13 cellular contexts compared by ENCODE assay signal in genomic region chr7:30799976-30800661, GRCh38. TPM values are rescaled to one million over a fixed set of nuclear protein-coding genes. Genes with fewer than 3 reads are reported as not detected.
DNase-seq lines count a peak whose midpoint lies in the region; ATAC-seq, FAIRE-seq and TF ChIP-seq lines count a peak whose summit lies in the region.
"Had no signal": no experiment of that assay in that cellular context is flagged by ENCODE, and none has a peak within 500 bp of the region (broad histone marks: within the 10 kb centered on the region; RNA-seq: fewer than 3 reads in every experiment).

No MANE protein-coding gene starts in this region.

- no TSS peak for BruUV-seq in K562 (replicated peaks; lab: Mats Ljungman, UMichigan)

- H3K9ac ChIP-seq in K562 (ENCODE audit: insufficient read depth in 1 of 2, low read depth in 2 of 2, low read length in 2 of 2), result no peak overlapping the region

- H3K4me3 Mint-ChIP-seq in activated naive CD8-positive, alpha-beta T cell treated with anti-CD3 and anti-CD28 coated beads, Interleukin-2, amount 50 U/mL, for 24 hours, result no peak overlapping the region
- no peak overlapping the region for H3K4me3 Mint-ChIP-seq in activated CD8-positive, alpha-beta T cell treated with anti-CD3 and anti-CD28 coated beads for 36 hours
- H3K4me3 Mint-ChIP-seq: CD4-positive, CD25-positive, alpha-beta regulatory T cell; stimulated activated naive CD8-positive, alpha-beta T cell treated with anti-CD3 and anti-CD28 coated beads, Interleukin-15, Interleukin-2, amounts not matched to agents 100 ng/mL and 50 ng/mL, for 24 hours had no signal

- H4K20me1 ChIP-seq in K562 (replicated peaks; ENCODE audit: control insufficient read depth, insufficient read depth, low read length), result peaks cover 5% of the 10 kb centered on the region; the same call in 1 of the 2 replicates

- peaks cover 53% of the 10 kb centered on the region; the same call in 2 of the 3 replicates for H3K36me3 ChIP-seq in K562 (ENCODE audit: control insufficient read depth, insufficient read depth, low read length)

- CTCF ChIA-PET in K562 (lab: Yijun Ruan, JAX; ENCODE audit: low intra/inter-chr PET ratio), result interaction anchor here (0.6 to 2.0 kb wide), 6 partner anchors 139 to 327 kb away, joined by 3 to 16 read pairs (median 5); no protein-coding TSS in a partner anchor
- CTCF ChIA-PET in activated CD8-positive, alpha-beta T cell treated with anti-CD3 and anti-CD28 coated beads for 36 hours (lab: Charles Lee), result interaction anchor here (0.9 to 1.5 kb wide), 6 partner anchors 16 to 335 kb away, joined by 3 to 5 read pairs (median 3); no protein-coding TSS in a partner anchor

- FAIRE-seq in K562 (lab: Jason Lieb, UNC), result no peak
- FAIRE-seq: colon had no signal

- ATAC-seq in HG02981 (IDR thresholded peaks at IDR 0.05; ENCODE audit: unreplicated experiment) (peak; percentile 2), K562 (peak; percentile 20; the same call in 2 of the 3 replicates), sciatic nerve (peak; percentile 3)
- ATAC-seq in activated naive CD8-positive, alpha-beta T cell treated with anti-CD3 and anti-CD28 coated beads, Interleukin-2, amount 50 U/mL, for 24 hours, result no peak
- ATAC-seq in activated CD8-positive, alpha-beta T cell treated with anti-CD3 and anti-CD28 coated beads for 36 hours, result no peak

- H3K27me3 ChIP-seq in K562 (ENCODE audit: control insufficient read depth in 2 of 2, insufficient read depth in 2 of 2, low read length in 2 of 2), result no peaks in the 10 kb centered on the region

- no peaks in the 10 kb centered on the region for H3K27me3 Mint-ChIP-seq in activated naive CD8-positive, alpha-beta T cell treated with anti-CD3 and anti-CD28 coated beads, Interleukin-2, amount 50 U/mL, for 24 hours
- no peaks in the 10 kb centered on the region for H3K27me3 Mint-ChIP-seq in activated CD8-positive, alpha-beta T cell treated with anti-CD3 and anti-CD28 coated beads for 36 hours
- H3K27me3 Mint-ChIP-seq: CD4-positive, CD25-positive, alpha-beta regulatory T cell; stimulated activated naive CD8-positive, alpha-beta T cell treated with anti-CD3 and anti-CD28 coated beads, Interleukin-15, Interleukin-2, amounts not matched to agents 100 ng/mL and 50 ng/mL, for 24 hours had no signal

- 60% methylated on average over 5 of the region's 5 CpGs for WGBS in K562 (ENCODE audit: insufficient coverage, low coverage, missing lambda C conversion rate)

- no peaks in the 10 kb centered on the region for H3K79me2 ChIP-seq in K562 (ENCODE audit: control insufficient read depth, insufficient read depth, low read length)

- H3K4me1 ChIP-seq in K562 (replicated peaks in 1 of 2; ENCODE audit: control insufficient read depth in 2 of 2, insufficient read depth in 2 of 2, low read length in 2 of 2), result no peaks in the 10 kb centered on the region; a peak in 2 of 5 replicates

- TF ChIP-seq CTCF in GM10266 (IDR thresholded peaks at IDR 0.05; ENCODE audit: control insufficient read depth, insufficient read depth, low read depth, missing control alignments) (peak; percentile 15), K562 (IDR thresholded peaks at IDR 0.05 in 2 of 3, conservative IDR thresholded peaks at IDR 0.05 in 1 of 3; ENCODE audit: insufficient read depth in 2 of 3, low read depth in 1 of 3, low read length in 3 of 3) (no peak)
- no peak for TF ChIP-seq CTCF in activated CD8-positive, alpha-beta T cell treated with anti-CD3 and anti-CD28 coated beads for 36 hours (IDR thresholded peaks at IDR 0.05)

- DNase-seq in GM10266 (ENCODE audit: extremely low spot score) (no peak), K562 (ENCODE audit: extremely low read depth in 1 of 4, low spot score in 3 of 4) (no peak), sciatic nerve (ENCODE audit: low spot score) (no peak), MV-4-11 (lab: John Stamatoyannopoulos, UW) (no peak), SW 1271 (lab: John Stamatoyannopoulos, UW) (no peak)
- DNase-seq in activated naive CD8-positive, alpha-beta T cell treated with anti-CD3 and anti-CD28 coated beads, Interleukin-2, amount 50 U/mL, for 24 hours, result no peak
- no peak for DNase-seq in activated CD8-positive, alpha-beta T cell treated with anti-CD3 and anti-CD28 coated beads for 36 hours
- DNase-seq: GF-D8 had no signal

- no peaks in the 10 kb centered on the region for H3K9me1 ChIP-seq in K562 (ENCODE audit: control insufficient read depth, insufficient read depth, low read length)

- POLR2A ChIA-PET in K562 (lab: Yijun Ruan, JAX), result interaction anchor here (0.7 to 1.4 kb wide), 3 partner anchors 9 to 178 kb away, joined by 3 read pairs; no protein-coding TSS in a partner anchor
- POLR2A ChIA-PET in activated CD8-positive, alpha-beta T cell treated with anti-CD3 and anti-CD28 coated beads for 36 hours (lab: Charles Lee), result no interaction called here

- H3K4me3 ChIP-seq in K562, result no peak overlapping the region

- H3K4me1 Mint-ChIP-seq in activated naive CD8-positive, alpha-beta T cell treated with anti-CD3 and anti-CD28 coated beads, Interleukin-2, amount 50 U/mL, for 24 hours, result peaks cover 4% of the 10 kb centered on the region
- peaks cover 10% of the 10 kb centered on the region for H3K4me1 Mint-ChIP-seq in activated CD8-positive, alpha-beta T cell treated with anti-CD3 and anti-CD28 coated beads for 36 hours (ENCODE audit: low read depth)

- no peak for TF ChIP-seq EP300 in K562 (IDR thresholded peaks at IDR 0.05; ENCODE audit: low read length)

- no peak overlapping the region for H3K4me2 ChIP-seq in K562 (ENCODE audit: insufficient read depth, low read length)

- H3K27ac Mint-ChIP-seq in activated naive CD8-positive, alpha-beta T cell treated with anti-CD3 and anti-CD28 coated beads, Interleukin-2, amount 50 U/mL, for 24 hours, result no peak overlapping the region
- no peak overlapping the region for H3K27ac Mint-ChIP-seq in activated CD8-positive, alpha-beta T cell treated with anti-CD3 and anti-CD28 coated beads for 36 hours
- H3K27ac Mint-ChIP-seq: activated naive CD4-positive, alpha-beta T cell treated with anti-CD3 and anti-CD28 coated beads, Interleukin-2, amount 50 U/mL, for 72 hours; CD4-positive, CD25-positive, alpha-beta regulatory T cell; stimulated activated naive CD8-positive, alpha-beta T cell treated with anti-CD3 and anti-CD28 coated beads, Interleukin-15, Interleukin-2, amounts not matched to agents 100 ng/mL and 50 ng/mL, for 24 hours had no signal

- no peak for TF ChIP-seq POLR2A in K562 (conservative IDR thresholded peaks at IDR 0.05)

- no peak for TF ChIP-seq RAD21 in K562 (CRISPR knock-in tag; conservative IDR thresholded peaks at IDR 0.05 in 1 of 2, IDR thresholded peaks at IDR 0.05 in 1 of 2)

- no peak overlapping the region for H3K27ac ChIP-seq in K562 (ENCODE audit: extremely low read depth, low read depth, low read length)

- intact Hi-C loops in K562 (cut with micrococcal nuclease), result loop anchor here (1.0 to 5.0 kb wide), 3 partner anchors 97 to 323 kb away; no protein-coding TSS in a partner anchor
- intact Hi-C loops in sciatic nerve (cut with DNase I), result loop anchor here (10.0 kb wide), 1 partner anchor 175 kb away; no protein-coding TSS in a partner anchor
- intact Hi-C loops in activated CD8-positive, alpha-beta T cell treated with anti-CD3 and anti-CD28 coated beads for 36 hours (cut with micrococcal nuclease), result loop anchor here (5.0 kb wide), 2 partner anchors 177 to 322 kb away; no protein-coding TSS in a partner anchor

- H2AFZ ChIP-seq in K562 (ENCODE audit: low read depth, low read length), result no peak overlapping the region

- no peaks in the 10 kb centered on the region for H3K36me3 Mint-ChIP-seq in activated naive CD8-positive, alpha-beta T cell treated with anti-CD3 and anti-CD28 coated beads, Interleukin-2, amount 50 U/mL, for 24 hours (ENCODE audit: low read depth)
- no peaks in the 10 kb centered on the region for H3K36me3 Mint-ChIP-seq in activated CD8-positive, alpha-beta T cell treated with anti-CD3 and anti-CD28 coated beads for 36 hours (ENCODE audit: low read depth)
- H3K36me3 Mint-ChIP-seq: activated naive CD4-positive, alpha-beta T cell treated with anti-CD3 and anti-CD28 coated beads, Interleukin-2, amount 50 U/mL, for 72 hours; CD4-positive, CD25-positive, alpha-beta regulatory T cell had no signal

- in situ Hi-C loops in K562 (cut with MboI), result loop anchor here (5.0 kb wide), 3 partner anchors 53 to 322 kb away; no protein-coding TSS in a partner anchor

- no peaks in the 10 kb centered on the region for H3K9me3 Mint-ChIP-seq in activated naive CD8-positive, alpha-beta T cell treated with anti-CD3 and anti-CD28 coated beads, Interleukin-2, amount 50 U/mL, for 24 hours
- no peaks in the 10 kb centered on the region for H3K9me3 Mint-ChIP-seq in activated CD8-positive, alpha-beta T cell treated with anti-CD3 and anti-CD28 coated beads for 36 hours
- H3K9me3 Mint-ChIP-seq: activated naive CD4-positive, alpha-beta T cell treated with anti-CD3 and anti-CD28 coated beads, Interleukin-2, amount 50 U/mL, for 72 hours; CD4-positive, CD25-positive, alpha-beta regulatory T cell; stimulated activated naive CD8-positive, alpha-beta T cell treated with anti-CD3 and anti-CD28 coated beads, Interleukin-15, Interleukin-2, amounts not matched to agents 100 ng/mL and 50 ng/mL, for 24 hours had no signal

- H3K9me3 ChIP-seq in K562 (replicated peaks; ENCODE audit: control insufficient read depth, insufficient read depth, low read depth, low read length), result no peaks in the 10 kb centered on the region

RNA-seq across cellular contexts. Expression of gene MINDY4, which starts 28.9 kb away (rescaled TPM):
- 30.4 and 31.9 TPM in 2 replicates for total RNA-seq in K562 (2011; cell fraction: chromatin; rRNA removed; ENCODE audit: low replicate concordance)
- total RNA-seq in K562 (2011; cell fraction: nucleolus; rRNA removed), result 15.9 and 17.5 TPM in 2 replicates
- total RNA-seq in K562 (2011; cell fraction: nucleoplasm; rRNA removed), result 20.6 and 29.6 TPM in 2 replicates
- total RNA-seq in K562 (2014; rRNA removed) (11.0 and 13.0 TPM in 2 replicates), K562 (2014; rRNA removed; fragmentation: Illumina TruSeq; extraction: Trizol) (9.9 and 11.9 TPM in 2 replicates), K562 (2015; rRNA removed; fragmentation: Illumina TruSeq; extraction: Trizol) (14.1 and 14.4 TPM in 2 replicates), K562 (2021) (12.6 and 13.1 TPM in 2 replicates), sciatic nerve (15.6 TPM)
- polyA plus RNA-seq in K562 (2011; rRNA removed) (4.9 and 8.1 TPM in 2 replicates), K562 (2014; fragmentation: Illumina TruSeq; extraction: Trizol) (13.6 and 16.7 TPM in 2 replicates), K562 (2014; fragmentation: Nextera tagmentation; extraction: Ambion mirVana) (1 to 10 TPM; 2.1 to 2.3 TPM), K562 (2014; rRNA removed) (9.7 and 10.0 TPM in 2 replicates)
- polyA plus RNA-seq in K562 (2011; cell fraction: cytosol; rRNA removed), result 3.5 and 6.6 TPM in 2 replicates
- polyA plus RNA-seq in K562 (2011; cell fraction: nucleus; rRNA removed), result 14.3 and 27.5 TPM in 2 replicates
- 8.7 and 10.6 TPM in 2 replicates for polyA plus RNA-seq in K562 (2012)
- 8.8 and 10.5 TPM in 2 replicates for polyA minus RNA-seq in K562 (2011; rRNA and poly(A)+ RNA removed)
- polyA minus RNA-seq in K562 (2011; cell fraction: cytosol; rRNA and poly(A)+ RNA removed), result 4.8 and 6.0 TPM in 2 replicates
- 21.9 and 22.3 TPM in 2 replicates for polyA minus RNA-seq in K562 (2011; cell fraction: nucleus; rRNA and poly(A)+ RNA removed)
- total RNA-seq in activated CD8-positive, alpha-beta T cell treated with anti-CD3 and anti-CD28 coated beads for 36 hours, result 1 to 10 TPM; 1.3 to 1.7 TPM

RNA-seq across cellular contexts. Expression of gene INMT, which starts 48.2 kb away (rescaled TPM):
- total RNA-seq in K562 (2011; cell fraction: chromatin; rRNA removed; ENCODE audit: low replicate concordance), result not detected in 2 replicates
- total RNA-seq in K562 (2011; cell fraction: nucleolus; rRNA removed), result not detected in 2 replicates
- total RNA-seq in K562 (2011; cell fraction: nucleoplasm; rRNA removed), result not detected in 2 replicates
- not detected in 2 replicates for total RNA-seq in K562 (2014; rRNA removed)
- total RNA-seq in K562 (2014; rRNA removed; fragmentation: Illumina TruSeq; extraction: Trizol), result not detected in 2 replicates
- total RNA-seq in K562 (2015; rRNA removed; fragmentation: Illumina TruSeq; extraction: Trizol), result 0.04 TPM in 1 of 2 replicates, not detected in the other
- 0.11 and 0.27 TPM in 2 replicates for total RNA-seq in K562 (2021)
- not detected in 2 replicates for polyA plus RNA-seq in K562 (2011; rRNA removed)
- polyA plus RNA-seq in K562 (2011; cell fraction: cytosol; rRNA removed), result not detected in 2 replicates
- polyA plus RNA-seq in K562 (2011; cell fraction: nucleus; rRNA removed), result not detected in 2 replicates
- 0.05 TPM in 1 of 2 replicates, not detected in the other for polyA plus RNA-seq in K562 (2012)
- polyA plus RNA-seq in K562 (2014; fragmentation: Illumina TruSeq; extraction: Trizol), result not detected in 2 replicates
- not detected for polyA plus RNA-seq in K562 (2014; fragmentation: Nextera tagmentation; extraction: Ambion mirVana)
- polyA plus RNA-seq in K562 (2014; rRNA removed), result not detected in 2 replicates
- polyA minus RNA-seq in K562 (2011; rRNA and poly(A)+ RNA removed), result not detected in 2 replicates
- polyA minus RNA-seq in K562 (2011; cell fraction: cytosol; rRNA and poly(A)+ RNA removed), result not detected in 2 replicates
- not detected in 2 replicates for polyA minus RNA-seq in K562 (2011; cell fraction: nucleus; rRNA and poly(A)+ RNA removed)
- 131 TPM for total RNA-seq in sciatic nerve
- not detected for total RNA-seq in activated CD8-positive, alpha-beta T cell treated with anti-CD3 and anti-CD28 coated beads for 36 hours
- total RNA-seq: CD4-positive, CD25-positive, alpha-beta regulatory T cell had no signal

Comparison
In these comparisons a context has a peak if more than half of its experiments do, and no peak if none do; other contexts are left out.
1. ATAC-seq: peak in HG02981 (single experiment), K562 (single experiment) and sciatic nerve (single experiment); none in activated naive CD8-positive, alpha-beta T cell treated with anti-CD3 and anti-CD28 coated beads, Interleukin-2, amount 50 U/mL, for 24 hours (single experiment) and activated CD8-positive, alpha-beta T cell treated with anti-CD3 and anti-CD28 coated beads for 36 hours (single experiment).
2. RNA of gene INMT, which starts 48.2 kb away (total RNA-seq): 131 TPM in sciatic nerve (single experiment); not detected in activated CD8-positive, alpha-beta T cell treated with anti-CD3 and anti-CD28 coated beads for 36 hours and 0.04 to 0.27 TPM in K562; every median in the first group is over 100 times any median in the second.